In genomic region chr6:96611342-96611964, GRCh38 we compare ENCODE assay signal across 10 cellular contexts.
DNase-seq lines count a peak whose midpoint lies in the region; ATAC-seq and TF ChIP-seq lines count a peak whose summit lies in the region.
"Had no signal": no experiment of that assay in that cellular context is flagged by ENCODE, and none has a peak within 500 bp of the region (broad histone marks: within the 10 kb centered on the region; RNA-seq: fewer than 3 reads in every experiment).

No MANE protein-coding gene starts in this region.

- peak; percentile 36 for DNase-seq in NOMO-1 treated with DMSO at 0.1 percent for 48 hours (lab: John Stamatoyannopoulos, UW; ENCODE audit: unreplicated experiment)
- DNase-seq in NOMO-1 treated with dmso at 0.1 percent for 144 hours (lab: John Stamatoyannopoulos, UW; ENCODE audit: unreplicated experiment): no peak
- DNase-seq in tibial artery: no peak
- no peak for DNase-seq in NCI-H128 (lab: John Stamatoyannopoulos, UW; ENCODE audit: unreplicated experiment)
- no peak for DNase-seq in iPS-NIHi11 (ENCODE audit: low spot score)
- DNase-seq in effector CD4-positive, alpha-beta T cell: no peak
- DNase-seq: anterior cingulate cortex, right lobe of liver had no signal

- H3K9me3 ChIP-seq in tibial artery: no peaks in the 10 kb centered on the region
- H3K9me3 ChIP-seq: right lobe of liver had no signal

- H3K27ac ChIP-seq in tibial artery: peak overlapping the region; percentile 13 to 83
- H3K27ac ChIP-seq: right lobe of liver had no signal

- H3K4me1 ChIP-seq in tibial artery: peaks cover 0 to 85% (median 27%) of the 10 kb centered on the region in 4 donors
- H3K4me1 ChIP-seq: right lobe of liver had no signal

- ATAC-seq in HG02840 (IDR thresholded peaks at IDR 0.05; ENCODE audit: low FRiP score, unreplicated experiment) (peak; percentile 73), HG03575 (IDR thresholded peaks at IDR 0.05; ENCODE audit: extremely low read depth, insufficient number of reproducible peaks, low FRiP score, unreplicated experiment) (peak; percentile 70)
- ATAC-seq: right lobe of liver had no signal

- H3K36me3 ChIP-seq in tibial artery: peaks cover 22 to 90% (median 53%) of the 10 kb centered on the region in 3 donors
- H3K36me3 ChIP-seq: right lobe of liver had no signal

- no peak for TF ChIP-seq CTCF in tibial artery (IDR thresholded peaks at IDR 0.05)

- intact Hi-C loops in tibial artery (cut with DNase I; ENCODE audit: low total_unique reads): no loop called here

- no peak overlapping the region for H3K4me3 ChIP-seq in tibial artery
- H3K4me3 ChIP-seq: right lobe of liver had no signal

- H3K27me3 ChIP-seq in tibial artery: no peaks in the 10 kb centered on the region
- H3K27me3 ChIP-seq: right lobe of liver had no signal
